Comparison of ENCODE assay signal across 8 cellular contexts in the genomic region with DNA sequence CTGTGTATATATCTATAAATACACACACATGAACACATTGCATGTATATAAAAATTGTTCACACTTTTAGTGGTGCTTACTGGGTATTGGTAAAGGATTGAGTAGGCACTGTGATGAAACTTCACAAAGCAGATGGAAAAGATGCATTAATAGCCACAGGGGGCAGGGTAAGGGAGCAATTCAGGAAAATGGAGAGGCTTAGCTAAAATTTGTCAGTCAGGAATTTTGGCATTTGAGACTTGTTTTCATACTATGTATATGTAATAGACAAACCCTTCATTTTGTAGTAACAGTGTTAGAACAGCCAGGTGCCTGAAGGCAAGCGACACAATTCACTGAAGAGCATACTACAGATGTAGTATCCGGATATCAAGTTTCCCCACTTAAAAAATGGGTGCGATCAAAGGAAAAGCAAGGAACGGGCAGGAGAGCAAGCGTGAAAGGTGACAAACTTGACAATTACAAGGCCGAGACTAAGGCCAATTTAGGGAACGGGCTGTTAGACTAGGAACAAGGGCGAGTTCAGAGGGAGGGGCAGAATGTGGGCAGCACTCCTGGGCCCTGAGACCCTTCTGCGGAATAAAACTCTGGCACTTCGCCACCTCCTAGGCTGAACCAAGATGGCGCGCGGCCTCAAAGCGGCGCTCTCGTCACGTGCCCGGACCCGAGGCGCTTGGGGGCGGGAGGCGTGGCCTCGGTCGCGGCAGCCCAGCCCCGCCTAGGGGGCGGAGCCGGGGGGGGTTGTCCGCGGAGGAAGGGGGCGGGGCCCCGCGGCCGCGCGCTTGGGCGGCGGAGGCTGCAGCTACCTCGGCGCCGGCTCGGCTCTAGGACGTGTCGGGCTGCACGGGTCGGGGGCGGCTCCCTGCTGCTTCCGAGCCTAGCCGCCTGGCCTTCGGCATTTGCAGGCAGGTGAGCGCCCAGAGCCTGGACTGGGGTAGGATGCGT. TPM values are rescaled to one million over a fixed set of nuclear protein-coding genes. Genes with fewer than 3 reads are reported as not detected.
A peak's percentile ranks its signal among the peaks of the same experiment; 100 is the strongest.
DNase-seq lines count a peak whose midpoint lies in the region; ATAC-seq and TF ChIP-seq lines count a peak whose summit lies in the region.

A gene (plus strand): TSS at position 771 of the 945 bp plus-strand sequence. CDS start 12,518 bp downstream, outside the sequence.

- TF ChIP-seq CTCF in AG04450 (IDR thresholded peaks at IDR 0.05; ENCODE audit: low read depth, low read length) (no peak), right lobe of liver (IDR thresholded peaks at IDR 0.05) (peak in 1 of 4 donors; percentile 13)

- POLR2A ChIA-PET in AG04450 (lab: Yijun Ruan, JAX), result interaction anchor here (2.0 kb wide), 1 partner anchor 19 kb away, joined by 5 read pairs; a partner anchor contains a TSS

- DNase-seq in AG04450 (ENCODE audit: low read depth, low spot score), result peak; percentile 58
- DNase-seq in NCI-H524 treated with DMSO at 0.1 percent for 48 hours (lab: John Stamatoyannopoulos, UW), result peak; percentile 54
- DNase-seq in activated CD4-positive, alpha-beta T cell treated with anti-CD3 and anti-CD28 coated beads, Interleukin-2, amount 50 U/mL, for 48 hours, result peak; percentile 86 to 87
- peak; percentile 43 to 78 for DNase-seq in dermis microvascular lymphatic vessel endothelial cell (ENCODE audit: low read depth in 2 of 2)
- DNase-seq in right lobe of liver, result peak; percentile 88 to 90 (median 89)
- peak; percentile 85 to 93 for DNase-seq in stimulated activated CD4-positive, alpha-beta T cell treated with anti-CD3 and anti-CD28 coated beads, Interleukin-2, amount 100 ng/mL, for 48 hours

- H3K4me3 ChIP-seq in AG04450 (ENCODE audit: low read depth, low read length) (peak within 1 kb of the TSS; percentile 72), right lobe of liver (peak within 1 kb of the TSS; percentile 43 to 53 (median 49))

- peaks cover 21% of the 10 kb centered on the region for H3K27me3 ChIP-seq in AG04450 (ENCODE audit: control insufficient read depth, insufficient read depth, low read length)
- H3K27me3 ChIP-seq in right lobe of liver, result no peaks in the 10 kb centered on the region

- H3K27ac ChIP-seq in AG04450 (ENCODE audit: low read depth, low read length) (no peak within 1 kb of the TSS), right lobe of liver (peak within 1 kb of the TSS in 1 of 3 donors; percentile 39)

- TF ChIP-seq POLR2A in GM19099 (IDR thresholded peaks at IDR 0.05; ENCODE audit: extremely low read depth, insufficient read length, low read depth) (peak; percentile 30), right lobe of liver (IDR thresholded peaks at IDR 0.05) (no peak)

- no peaks in the 10 kb centered on the region; the same call in 1 of the 2 replicates for H3K9me3 ChIP-seq in AG04450 (ENCODE audit: control insufficient read depth, insufficient read depth, low read length)
- H3K9me3 ChIP-seq in right lobe of liver, result no peaks in the 10 kb centered on the region

- peaks cover 0 to 27% (median 12%) of the 10 kb centered on the region in 4 donors for H3K36me3 ChIP-seq in right lobe of liver

- WGBS in right lobe of liver (ENCODE audit: insufficient coverage, low coverage, low lambda C conversion rate, missing lambda C conversion rate), result 30% methylated on average over 19 of the region's 52 CpGs

- ATAC-seq in HG03442 (IDR thresholded peaks at IDR 0.05; ENCODE audit: unreplicated experiment), result peak; percentile 66
- ATAC-seq in right lobe of liver, result peak; percentile 94 to 98 (median 96)

- intact Hi-C loops in right lobe of liver (cut with DNase I), result no loop called here

- CTCF ChIA-PET in AG04450 (lab: Charles Lee), result interaction anchor here (0.7 to 4.0 kb wide), 5 partner anchors 9 to 242 kb away, joined by 3 to 25 read pairs (median 7); no protein-coding TSS in a partner anchor

- H3K4me1 ChIP-seq in right lobe of liver, result peaks cover 0 to 5% (median 2%) of the 10 kb centered on the region in 4 donors

RNA-seq across cellular contexts. Expression of the gene that starts here (rescaled TPM):
- polyA plus RNA-seq in AG04450 (2011; rRNA removed), result 0.82 and 1.5 TPM in 2 replicates
- polyA minus RNA-seq in AG04450 (2011; rRNA and poly(A)+ RNA removed), result 1.6 and 3.0 TPM in 2 replicates
- total RNA-seq in dermis microvascular lymphatic vessel endothelial cell (0.13 TPM in 2 replicates), right lobe of liver (1 to 10 TPM in 1 of 6 experiments, under 1 TPM in 4, not detected in 1; 0.18 to 5.5 (median 0.49) TPM)

Comparison
In these comparisons a context has a peak if more than half of its experiments do, and no peak if none do; other contexts are left out.
1. Peak in DNase-seq in dermis microvascular lymphatic vessel endothelial cell; RNA of the gene not detected or under 1 TPM.